22 cellular contexts compared by ENCODE assay signal in the genomic region with DNA sequence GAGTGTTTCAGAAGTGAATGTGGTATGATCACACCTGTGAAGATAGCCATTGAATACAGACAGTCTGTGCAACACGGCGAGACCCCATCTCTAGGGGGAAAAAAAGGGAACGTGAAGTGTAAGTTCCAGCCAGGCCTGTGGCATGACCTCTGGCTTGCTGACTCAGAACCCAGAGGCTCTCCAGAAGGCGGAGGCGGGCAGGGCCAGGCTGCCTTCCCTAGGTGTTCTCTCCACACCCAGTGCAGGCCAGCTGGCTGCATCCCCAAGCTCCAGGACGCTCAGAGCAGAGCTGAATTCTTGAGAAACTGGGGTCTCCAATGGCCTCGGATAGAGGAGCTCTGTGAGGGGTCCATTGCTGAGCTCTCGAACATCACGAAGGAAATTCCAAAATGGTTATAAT.
"Had no signal": no experiment of that assay in that cellular context is flagged by ENCODE, and none has a peak within 500 bp of the region (broad histone marks: within the 10 kb centered on the region; RNA-seq: fewer than 3 reads in every experiment).

No MANE protein-coding gene starts in this region.

- H3K9me3 ChIP-seq: body of pancreas, colonic mucosa, lower lobe of right lung, pancreas, upper lobe of left lung had no signal

- H3K27me3 Mint-ChIP-seq: activated CD4-positive, alpha-beta memory T cell treated with anti-CD3 and anti-CD28 coated beads for 36 hours; activated CD4-positive, alpha-beta T cell treated with anti-CD3 and anti-CD28 coated beads for 36 hours; activated naive CD4-positive, alpha-beta T cell treated with anti-CD3 and anti-CD28 coated beads, Interleukin-2, amount 50 U/mL, for 24 hours; T-helper 17 cell had no signal

- H3K27ac Mint-ChIP-seq: activated CD4-positive, alpha-beta memory T cell treated with anti-CD3 and anti-CD28 coated beads for 36 hours; activated CD4-positive, alpha-beta T cell treated with anti-CD3 and anti-CD28 coated beads for 36 hours; activated naive CD4-positive, alpha-beta T cell treated with anti-CD3 and anti-CD28 coated beads, Interleukin-2, amount 50 U/mL, for 24 hours; immature natural killer cell; neural progenitor cell; T-helper 17 cell had no signal

- H3K4me2 ChIP-seq: neural progenitor cell had no signal

- H3K27me3 ChIP-seq: body of pancreas, colonic mucosa, heart left ventricle, neural progenitor cell, pancreas, upper lobe of left lung had no signal

- H3K9me3 Mint-ChIP-seq: immature natural killer cell had no signal

- H3K27ac ChIP-seq: body of pancreas, colonic mucosa, lower lobe of right lung, neural progenitor cell, pancreas, upper lobe of left lung had no signal

- ATAC-seq: activated CD4-positive, alpha-beta T cell treated with anti-CD3 and anti-CD28 coated beads for 36 hours; body of pancreas; heart left ventricle; pancreas; stimulated activated naive CD8-positive, alpha-beta T cell treated with anti-CD3 and anti-CD28 coated beads, Interleukin-15, Interleukin-2, amounts not matched to agents 100 U/mL and 50 U/mL, for 24 hours; T-helper 17 cell had no signal

- H3K9ac ChIP-seq: neural progenitor cell had no signal

- H3K36me3 ChIP-seq: colonic mucosa, neural progenitor cell, pancreas had no signal

- H3K4me1 Mint-ChIP-seq: activated CD4-positive, alpha-beta T cell treated with anti-CD3 and anti-CD28 coated beads for 36 hours; activated naive CD4-positive, alpha-beta T cell treated with anti-CD3 and anti-CD28 coated beads, Interleukin-2, amount 50 U/mL, for 24 hours; immature natural killer cell; T-helper 17 cell had no signal

- FAIRE-seq: endometrium, pancreas, small intestine had no signal

- DNase-seq: activated CD4-positive, alpha-beta memory T cell treated with anti-CD3 and anti-CD28 coated beads for 36 hours; activated CD4-positive, alpha-beta T cell treated with anti-CD3 and anti-CD28 coated beads for 36 hours; activated effector memory CD4-positive, alpha-beta T cell treated with anti-CD3 and anti-CD28 coated beads, Interleukin-2, amount 50 U/mL, for 16 hours; activated T-cell treated with anti-CD3 and anti-CD28 coated beads, Interleukin-2, amount 50 U/mL, for 48 hours; body of pancreas; caudate nucleus; colonic mucosa; foreskin melanocyte; heart left ventricle; immature natural killer cell; retina; small intestine; stimulated activated CD4-positive, alpha-beta T cell treated with anti-CD3 and anti-CD28 coated beads, Interleukin-4, amount 100 ng/mL, for 4 hours; stimulated activated CD8-positive, alpha-beta memory T cell treated with anti-CD3 and anti-CD28 coated beads, Interleukin-4, amount 100 ng/mL, for 48 hours; stimulated activated naive CD8-positive, alpha-beta T cell treated with anti-CD3 and anti-CD28 coated beads, Interleukin-15, Interleukin-2, amounts not matched to agents 100 U/mL and 50 U/mL, for 24 hours; T-helper 17 cell had no signal

- H3K4me1 ChIP-seq: body of pancreas, colonic mucosa, lower lobe of right lung, pancreas had no signal

- H2AFZ ChIP-seq: neural progenitor cell had no signal

- H3K36me3 Mint-ChIP-seq: activated CD4-positive, alpha-beta memory T cell treated with anti-CD3 and anti-CD28 coated beads for 36 hours; immature natural killer cell had no signal

- H3K4me3 Mint-ChIP-seq: activated CD4-positive, alpha-beta memory T cell treated with anti-CD3 and anti-CD28 coated beads for 36 hours; activated CD4-positive, alpha-beta T cell treated with anti-CD3 and anti-CD28 coated beads for 36 hours; activated naive CD4-positive, alpha-beta T cell treated with anti-CD3 and anti-CD28 coated beads, Interleukin-2, amount 50 U/mL, for 24 hours; immature natural killer cell; neural progenitor cell; T-helper 17 cell had no signal

- H3K4me3 ChIP-seq: body of pancreas, colonic mucosa, heart left ventricle, lower lobe of right lung, neural progenitor cell, pancreas, upper lobe of left lung had no signal
